Comparison of ENCODE assay signal across 28 cellular contexts in genomic region chr17:70582777-70583176, GRCh38.
"Had no signal": no experiment of that assay in that cellular context is flagged by ENCODE, and none has a peak within 500 bp of the region (broad histone marks: within the 10 kb centered on the region; RNA-seq: fewer than 3 reads in every experiment).

No MANE protein-coding gene starts in this region.

- H3K27ac Mint-ChIP-seq: dendritic cell treated with granulocyte-macrophage colony-stimulating factor and Interleukin-4, amounts not matched to agents 40 ng/mL and 50 ng/mL, for 4 days; endodermal cell; mesothelial cell of epicardium; naive B cell; natural killer cell treated with Interleukin-12 subunit alpha and Interleukin-12 subunit beta and Interleukin-15 and Interleukin-18, amount 100 ng/mL, for 72 hours; stimulated activated effector memory CD8-positive, alpha-beta T cell treated with anti-CD3 and anti-CD28 coated beads, Interleukin-12 subunit alpha, Interleukin-12 subunit beta, amount 100 ng/mL, for 72 hours had no signal

- ATAC-seq: esophagus mucosa; gastrocnemius medialis; left lung; mucosa of descending colon; natural killer cell treated with Interleukin-12 subunit alpha and Interleukin-12 subunit beta and Interleukin-15 and Interleukin-18, amount 100 ng/mL, for 72 hours; stimulated activated effector memory CD8-positive, alpha-beta T cell treated with anti-CD3 and anti-CD28 coated beads, Interleukin-12 subunit alpha, Interleukin-12 subunit beta, amount 100 ng/mL, for 72 hours; stimulated activated naive CD8-positive, alpha-beta T cell treated with anti-CD3 and anti-CD28 coated beads, Interleukin-15, Interleukin-2, amounts not matched to agents 100 U/mL and 50 U/mL, for 24 hours; upper lobe of right lung had no signal

- H3K36me3 Mint-ChIP-seq: naive B cell; natural killer cell treated with Interleukin-12 subunit alpha and Interleukin-12 subunit beta and Interleukin-15 and Interleukin-18, amount 100 ng/mL, for 72 hours; stimulated activated effector memory CD8-positive, alpha-beta T cell treated with anti-CD3 and anti-CD28 coated beads, Interleukin-12 subunit alpha, Interleukin-12 subunit beta, amount 100 ng/mL, for 72 hours had no signal

- H3K4me1 Mint-ChIP-seq: endodermal cell; mesothelial cell of epicardium; naive B cell; stimulated activated effector memory CD8-positive, alpha-beta T cell treated with anti-CD3 and anti-CD28 coated beads, Interleukin-12 subunit alpha, Interleukin-12 subunit beta, amount 100 ng/mL, for 72 hours had no signal

- H3K4me1 ChIP-seq: colonic mucosa, gastrocnemius medialis, left lung, prostate gland, right atrium auricular region, sigmoid colon, tibial nerve, upper lobe of right lung, uterus had no signal

- H3K9me3 ChIP-seq: colonic mucosa, gastrocnemius medialis, mucosa of descending colon, prostate gland, right atrium auricular region, sigmoid colon, thoracic aorta, upper lobe of right lung, uterus had no signal

- H3K27me3 ChIP-seq: colonic mucosa, gastrocnemius medialis, left lung, right atrium auricular region, sigmoid colon, tibial nerve, upper lobe of right lung, uterus had no signal

- DNase-seq: colonic mucosa; effector CD8-positive, alpha-beta T cell; endodermal cell; foreskin fibroblast; gastrocnemius medialis; head of caudate nucleus; kidney; left lung; mesenchymal stem cell; mucosa of descending colon; naive B cell; sigmoid colon; stimulated activated CD4-positive, alpha-beta T cell treated with anti-CD3 and anti-CD28 coated beads, Interleukin-2, amount 100 ng/mL, for 24 hours; stimulated activated CD4-positive, alpha-beta T cell treated with anti-CD3 and anti-CD28 coated beads, Interleukin-4, amount 100 ng/mL, for 24 hours; stimulated activated naive CD8-positive, alpha-beta T cell treated with anti-CD3 and anti-CD28 coated beads, Interleukin-15, Interleukin-2, amounts not matched to agents 100 U/mL and 50 U/mL, for 24 hours; upper lobe of right lung; uterus had no signal

- H3K4me3 Mint-ChIP-seq: dendritic cell treated with granulocyte-macrophage colony-stimulating factor and Interleukin-4, amounts not matched to agents 40 ng/mL and 50 ng/mL, for 4 days; endodermal cell; mesothelial cell of epicardium; naive B cell; natural killer cell treated with Interleukin-12 subunit alpha and Interleukin-12 subunit beta and Interleukin-15 and Interleukin-18, amount 100 ng/mL, for 72 hours; neural crest cell; stimulated activated effector memory CD8-positive, alpha-beta T cell treated with anti-CD3 and anti-CD28 coated beads, Interleukin-12 subunit alpha, Interleukin-12 subunit beta, amount 100 ng/mL, for 72 hours had no signal

- H3K4me3 ChIP-seq: colonic mucosa, gastrocnemius medialis, left lung, mucosa of descending colon, prostate gland, right atrium auricular region, sigmoid colon, thoracic aorta, tibial nerve, upper lobe of right lung, uterus had no signal

- H3K27me3 Mint-ChIP-seq: dendritic cell treated with granulocyte-macrophage colony-stimulating factor and Interleukin-4, amounts not matched to agents 40 ng/mL and 50 ng/mL, for 4 days; natural killer cell treated with Interleukin-12 subunit alpha and Interleukin-12 subunit beta and Interleukin-15 and Interleukin-18, amount 100 ng/mL, for 72 hours had no signal

- H3K36me3 ChIP-seq: colonic mucosa, gastrocnemius medialis, left lung, prostate gland, right atrium auricular region, sigmoid colon, thoracic aorta, tibial nerve, upper lobe of right lung, uterus had no signal

- H3K27ac ChIP-seq: colonic mucosa, epithelial cell of prostate, gastrocnemius medialis, left lung, prostate gland, right atrium auricular region, sigmoid colon, thoracic aorta, tibial nerve, upper lobe of right lung, uterus had no signal
